Comparison of ENCODE assay signal across 9 cellular contexts in the genomic region with DNA sequence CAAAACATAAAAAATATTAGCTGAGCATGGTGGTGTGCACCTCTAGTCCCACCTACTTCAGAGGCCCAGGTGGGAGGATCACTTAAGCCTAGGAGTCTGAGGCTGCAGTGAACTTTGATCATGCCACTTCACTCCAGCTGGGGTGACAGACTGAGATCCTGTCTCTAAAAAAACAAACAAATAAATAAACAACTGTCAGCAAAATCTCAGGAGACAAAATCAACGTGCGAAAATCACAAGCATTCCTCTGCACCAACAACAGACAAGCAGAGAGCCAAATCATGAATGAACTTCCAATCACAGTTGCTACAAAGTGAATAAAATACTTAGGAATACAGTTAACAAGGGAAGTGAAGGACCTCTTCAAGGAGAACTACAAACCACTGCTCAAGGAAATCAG. TPM values are rescaled to one million over a fixed set of nuclear protein-coding genes. Genes with fewer than 3 reads are reported as not detected.
"Had no signal": no experiment of that assay in that cellular context is flagged by ENCODE, and none has a peak within 500 bp of the region (broad histone marks: within the 10 kb centered on the region; RNA-seq: fewer than 3 reads in every experiment).

No MANE protein-coding gene starts in this region.

- FAIRE-seq: G401.6, GM12878, GM12891, GM12892, GM18507, GM19239 had no signal

- H3K4me3 ChIP-seq: GM12878 had no signal

- DNase-seq: GDM1, GF-D8 had no signal

- ATAC-seq: GM12878 had no signal

RNA-seq across cellular contexts. Expression of a gene that starts 58.8 kb away (rescaled TPM):
- total RNA-seq: G401, GM12878 had no signal
